In genomic region chr14:100972134-100972905, GRCh38 we compare ENCODE assay signal across 1 cellular context.
TF ChIP-seq lines count a peak whose summit lies in the region.

No MANE protein-coding gene starts in this region.

TF ChIP-seq in IMR-90, 13 proteins besides CTCF, POLR2A, EP300 and RAD21 (continued from another document):
- TF ChIP-seq USF2 (IDR thresholded peaks at IDR 0.05; ENCODE audit: low read depth, low read length), result no peak
